In genomic region chr11:96500440-96500839, GRCh38 we compare ENCODE assay signal across 27 cellular contexts.
"Had no signal": no experiment of that assay in that cellular context is flagged by ENCODE, and none has a peak within 500 bp of the region (broad histone marks: within the 10 kb centered on the region; RNA-seq: fewer than 3 reads in every experiment).

No MANE protein-coding gene starts in this region.

- H3K27ac ChIP-seq: neutrophil, pancreas, psoas muscle, right lobe of liver, sigmoid colon, spleen, stomach, thoracic aorta, thyroid gland, tibial nerve, upper lobe of right lung, uterus had no signal

- H3K36me3 ChIP-seq: neutrophil, pancreas, right lobe of liver, sigmoid colon, spleen, stomach, thoracic aorta, thyroid gland, tibial nerve, upper lobe of right lung, uterus had no signal

- H3K27me3 ChIP-seq: neutrophil, pancreas, right lobe of liver, sigmoid colon, spleen, stomach, thyroid gland, tibial nerve, upper lobe of right lung, uterus had no signal

- H3K4me3 ChIP-seq: pancreas, psoas muscle, right lobe of liver, sigmoid colon, smooth muscle cell, spleen, stomach, thoracic aorta, thyroid gland, tibial nerve, upper lobe of right lung, uterus had no signal

- H3K27ac Mint-ChIP-seq: naive B cell; naive thymus-derived CD8-positive, alpha-beta T cell; natural killer cell treated with Interleukin-12 subunit alpha and Interleukin-12 subunit beta and Interleukin-15 and Interleukin-18, amount 100 ng/mL, for 72 hours; stimulated activated effector memory CD8-positive, alpha-beta T cell treated with anti-CD3 and anti-CD28 coated beads, Interleukin-12 subunit alpha, Interleukin-12 subunit beta, amount 100 ng/mL, for 72 hours; stimulated activated naive B cell treated with anti-CD40 and anti-IgM and Interleukin-4, amounts not matched to agents 10 μg/mL and 1 μg/mL and 100 μg/mL, for 72 hours; stimulated activated naive CD8-positive, alpha-beta T cell treated with anti-CD3 and anti-CD28 coated beads, Interleukin-15, Interleukin-2, amounts not matched to agents 100 ng/mL and 50 ng/mL, for 24 hours; type B pancreatic cell had no signal

- H3K4me3 Mint-ChIP-seq: naive thymus-derived CD8-positive, alpha-beta T cell; natural killer cell treated with Interleukin-12 subunit alpha and Interleukin-12 subunit beta and Interleukin-15 and Interleukin-18, amount 100 ng/mL, for 72 hours; stimulated activated effector memory CD8-positive, alpha-beta T cell treated with anti-CD3 and anti-CD28 coated beads, Interleukin-12 subunit alpha, Interleukin-12 subunit beta, amount 100 ng/mL, for 72 hours; stimulated activated naive B cell treated with anti-CD40 and anti-IgM and Interleukin-4, amounts not matched to agents 10 μg/mL and 1 μg/mL and 100 μg/mL, for 72 hours; stimulated activated naive CD8-positive, alpha-beta T cell treated with anti-CD3 and anti-CD28 coated beads, Interleukin-15, Interleukin-2, amounts not matched to agents 100 ng/mL and 50 ng/mL, for 24 hours; type B pancreatic cell had no signal

- H3K9me3 ChIP-seq: neutrophil, pancreas, psoas muscle, right lobe of liver, sigmoid colon, spleen, stomach, thoracic aorta, thyroid gland, upper lobe of right lung, uterus had no signal

- H3K36me3 Mint-ChIP-seq: naive B cell; natural killer cell treated with Interleukin-12 subunit alpha and Interleukin-12 subunit beta and Interleukin-15 and Interleukin-18, amount 100 ng/mL, for 72 hours; stimulated activated effector memory CD8-positive, alpha-beta T cell treated with anti-CD3 and anti-CD28 coated beads, Interleukin-12 subunit alpha, Interleukin-12 subunit beta, amount 100 ng/mL, for 72 hours; stimulated activated naive B cell treated with anti-CD40 and anti-IgM and Interleukin-4, amounts not matched to agents 10 μg/mL and 1 μg/mL and 100 μg/mL, for 72 hours; type B pancreatic cell had no signal

- H3K9me3 Mint-ChIP-seq: natural killer cell treated with Interleukin-12 subunit alpha and Interleukin-12 subunit beta and Interleukin-15 and Interleukin-18, amount 100 ng/mL, for 72 hours; stimulated activated naive B cell treated with anti-CD40 and anti-IgM and Interleukin-4, amounts not matched to agents 10 μg/mL and 1 μg/mL and 100 μg/mL, for 72 hours; stimulated activated naive CD8-positive, alpha-beta T cell treated with anti-CD3 and anti-CD28 coated beads, Interleukin-15, Interleukin-2, amounts not matched to agents 100 ng/mL and 50 ng/mL, for 24 hours; type B pancreatic cell had no signal

- H3K27me3 Mint-ChIP-seq: natural killer cell treated with Interleukin-12 subunit alpha and Interleukin-12 subunit beta and Interleukin-15 and Interleukin-18, amount 100 ng/mL, for 72 hours; type B pancreatic cell had no signal

- DNase-seq: naive B cell; naive thymus-derived CD8-positive, alpha-beta T cell; nucleus accumbens; pancreas; psoas muscle; right cardiac atrium; right lobe of liver; sigmoid colon; spleen; stimulated activated CD4-positive, alpha-beta T cell treated with anti-CD3 and anti-CD28 coated beads, Interleukin-15, amount 100 ng/mL, for 24 hours; stimulated activated CD4-positive, alpha-beta T cell treated with anti-CD3 and anti-CD28 coated beads, Interleukin-2, amount 100 ng/mL, for 24 hours; stimulated activated CD4-positive, alpha-beta T cell treated with anti-CD3 and anti-CD28 coated beads, Interleukin-2, amount 100 ng/mL, for 48 hours; stimulated activated CD4-positive, alpha-beta T cell treated with anti-CD3 and anti-CD28 coated beads, Interleukin-4, amount 100 ng/mL, for 24 hours; stimulated activated naive B cell treated with anti-CD40 and anti-IgM and Interleukin-4, amounts not matched to agents 10 μg/mL and 1 μg/mL and 100 μg/mL, for 72 hours; stimulated activated naive CD4-positive, alpha-beta T cell treated with Interleukin-2 at 50 U/mL for 16 hours; stomach; thyroid gland; upper lobe of right lung; uterus had no signal

- H3K4me1 Mint-ChIP-seq: naive B cell; naive thymus-derived CD8-positive, alpha-beta T cell; stimulated activated effector memory CD8-positive, alpha-beta T cell treated with anti-CD3 and anti-CD28 coated beads, Interleukin-12 subunit alpha, Interleukin-12 subunit beta, amount 100 ng/mL, for 72 hours; stimulated activated naive B cell treated with anti-CD40 and anti-IgM and Interleukin-4, amounts not matched to agents 10 μg/mL and 1 μg/mL and 100 μg/mL, for 72 hours had no signal

- H3K4me1 ChIP-seq: pancreas, psoas muscle, right lobe of liver, sigmoid colon, spleen, stomach, thyroid gland, tibial nerve, upper lobe of right lung, uterus had no signal
